In the genomic region with DNA sequence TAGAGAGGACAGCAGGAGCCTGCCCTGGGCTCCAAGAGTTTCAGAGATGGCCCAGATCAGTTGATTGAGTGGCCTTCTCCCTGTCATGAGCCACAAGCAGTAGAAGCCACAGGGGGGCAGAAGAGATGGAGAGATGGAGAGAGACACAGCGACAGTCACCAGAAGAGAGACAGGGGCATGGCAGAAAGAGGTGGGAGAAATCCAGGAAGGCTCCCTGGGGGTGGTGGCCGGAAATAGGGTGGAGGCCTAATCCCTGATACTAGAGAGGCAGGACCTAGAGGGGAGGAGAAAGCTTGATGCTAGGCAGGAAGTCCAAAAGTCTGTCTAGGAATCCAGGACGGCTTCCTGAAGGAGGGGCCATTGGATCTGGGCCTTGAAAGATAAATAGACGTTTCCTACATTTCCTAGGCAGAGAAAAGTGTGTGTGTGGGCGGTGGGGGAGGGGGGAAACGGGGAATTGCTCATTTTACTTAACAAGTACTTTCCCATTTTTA, we compare ENCODE assay signal across 8 cellular contexts. TPM values are rescaled to one million over a fixed set of nuclear protein-coding genes. Genes with fewer than 3 reads are reported as not detected.
DNase-seq lines count a peak whose midpoint lies in the region; ATAC-seq and TF ChIP-seq lines count a peak whose summit lies in the region.

No MANE protein-coding gene starts in this region.

- no TSS peak for BruUV-seq in Caco-2 (replicated peaks; lab: Mats Ljungman, UMichigan)

- intact Hi-C loops in Caco-2 (cut with micrococcal nuclease; ENCODE audit: unreplicated experiment) = loop anchor here (1.0 kb wide), 2 partner anchors 45 to 116 kb away; a partner anchor contains a TSS

- H3K4me1 ChIP-seq in Caco-2 (0 out of 2 replicates have a peak, but pooled peaks cover 4% of the 10 kb centered on the region), skeletal muscle satellite cell (ENCODE audit: control insufficient read depth, insufficient read depth, low read length) (peaks cover 59% of the 10 kb centered on the region)

- no peaks in the 10 kb centered on the region for H3K27me3 Mint-ChIP-seq in Caco-2 (ENCODE audit: insufficient read depth, unreplicated experiment)

- H3K4me3 Mint-ChIP-seq in Caco-2 (ENCODE audit: unreplicated experiment) = no peak overlapping the region

- H3K36me3 Mint-ChIP-seq in Caco-2 (ENCODE audit: insufficient read depth, unreplicated experiment) = no peaks in the 10 kb centered on the region

- peak overlapping the region; percentile 80 for H3K4me2 ChIP-seq in skeletal muscle satellite cell (ENCODE audit: low read length)

- H3K9me3 Mint-ChIP-seq in Caco-2 (ENCODE audit: unreplicated experiment) = no peaks in the 10 kb centered on the region

- ATAC-seq in GM18868 (IDR thresholded peaks at IDR 0.05; ENCODE audit: unreplicated experiment) (no peak), GM18867 (IDR thresholded peaks at IDR 0.05; ENCODE audit: unreplicated experiment) (no peak)

- H3K9me3 ChIP-seq in Caco-2 = no peaks in the 10 kb centered on the region
- no peaks in the 10 kb centered on the region for H3K9me3 ChIP-seq in skeletal muscle satellite cell (replicated peaks; ENCODE audit: low read length)

- H3K27me3 ChIP-seq in Caco-2 (replicated peaks; ENCODE audit: control insufficient read depth, insufficient read depth, low read length) = no peaks in the 10 kb centered on the region
- H3K27me3 ChIP-seq in skeletal muscle satellite cell (ENCODE audit: control insufficient read depth, insufficient read depth, low read length) = no peaks in the 10 kb centered on the region

- H3K4me3 ChIP-seq in Caco-2 (ENCODE audit: low read depth, low read length) (no peak overlapping the region), foreskin fibroblast (ENCODE audit: low read depth in 1 of 2, low read length in 2 of 2) (no peak overlapping the region), skeletal muscle satellite cell (ENCODE audit: low read length) (peak overlapping the region; percentile 69)

- H3K27ac Mint-ChIP-seq in Caco-2 (ENCODE audit: unreplicated experiment) = peak overlapping the region; percentile 65

- CTCF ChIA-PET in Caco-2 (lab: Charles Lee) = interaction anchor here (0.6 kb wide), 1 partner anchor 152 kb away, joined by 4 read pairs; no protein-coding TSS in a partner anchor

- H3K4me1 Mint-ChIP-seq in Caco-2 (ENCODE audit: low read depth, unreplicated experiment) = peaks cover 7% of the 10 kb centered on the region

- H3K9ac ChIP-seq in skeletal muscle satellite cell (ENCODE audit: low read depth, low read length) = peak overlapping the region; percentile 61

- TF ChIP-seq CTCF in Caco-2 (IDR thresholded peaks at IDR 0.05; ENCODE audit: insufficient read depth in 1 of 2, low read depth in 1 of 2, low read length in 1 of 2, severe bottlenecking in 1 of 2, unreplicated experiment in 1 of 2) (peak in 1 of 2 experiments; percentile 44), foreskin fibroblast (IDR thresholded peaks at IDR 0.05; ENCODE audit: low read depth, low read length) (no peak)

- POLR2A ChIA-PET in Caco-2 (lab: Charles Lee) = interaction anchor here (0.7 kb wide), 1 partner anchor 9 kb away, joined by 3 read pairs; a partner anchor contains a TSS

- DNase-seq in Caco-2 = peak; percentile 70 to 75
- DNase-seq in LHCN-M2 (ENCODE audit: low read depth) = peak; percentile 56
- DNase-seq in activated CD4-positive, alpha-beta T cell treated with anti-CD3 and anti-CD28 coated beads, Interleukin-2, amount 50 U/mL, for 48 hours = peak; percentile 56 to 67
- DNase-seq in foreskin fibroblast = peak; percentile 61 to 67
- no peak for DNase-seq in SHP77 (lab: John Stamatoyannopoulos, UW)

- H3K36me3 ChIP-seq in Caco-2 (ENCODE audit: control insufficient read depth, insufficient read depth, low read length) (no peaks in the 10 kb centered on the region), skeletal muscle satellite cell (ENCODE audit: insufficient read depth, low read length) (peaks cover 5% of the 10 kb centered on the region)

RNA-seq across cellular contexts. Expression of a gene that starts 9.6 kb away (rescaled TPM):
- total RNA-seq in Caco-2 (2022) (368 and 392 TPM in 2 replicates), LHCN-M2 (2014; rRNA removed) (1,271 and 1,447 TPM in 2 replicates)
- polyA plus RNA-seq in LHCN-M2 (2012) = 876 TPM
- 950 and 979 TPM in 2 replicates for total RNA-seq in skeletal muscle satellite cell (2012; rRNA removed)

RNA-seq across cellular contexts. Expression of a gene that starts 45.0 kb away (rescaled TPM):
- total RNA-seq in Caco-2 (2022) = 108 and 129 TPM in 2 replicates
- total RNA-seq in LHCN-M2 (2014; rRNA removed) = 76.9 and 78.5 TPM in 2 replicates
- 119 TPM for polyA plus RNA-seq in LHCN-M2 (2012)
- total RNA-seq in skeletal muscle satellite cell (2012; rRNA removed) = 69.0 and 80.6 TPM in 2 replicates

Comparison
In these comparisons a context has a peak if more than half of its experiments do, and no peak if none do; other contexts are left out.
1. DNase-seq: peak in Caco-2 (2 of 2), LHCN-M2 (single experiment), activated CD4-positive, alpha-beta T cell treated with anti-CD3 and anti-CD28 coated beads, Interleukin-2, amount 50 U/mL, for 48 hours (2 of 2) and foreskin fibroblast (2 of 2); none in SHP77 (0 of 2).